ENCODE assay signal across 8 cellular contexts in the genomic region with DNA sequence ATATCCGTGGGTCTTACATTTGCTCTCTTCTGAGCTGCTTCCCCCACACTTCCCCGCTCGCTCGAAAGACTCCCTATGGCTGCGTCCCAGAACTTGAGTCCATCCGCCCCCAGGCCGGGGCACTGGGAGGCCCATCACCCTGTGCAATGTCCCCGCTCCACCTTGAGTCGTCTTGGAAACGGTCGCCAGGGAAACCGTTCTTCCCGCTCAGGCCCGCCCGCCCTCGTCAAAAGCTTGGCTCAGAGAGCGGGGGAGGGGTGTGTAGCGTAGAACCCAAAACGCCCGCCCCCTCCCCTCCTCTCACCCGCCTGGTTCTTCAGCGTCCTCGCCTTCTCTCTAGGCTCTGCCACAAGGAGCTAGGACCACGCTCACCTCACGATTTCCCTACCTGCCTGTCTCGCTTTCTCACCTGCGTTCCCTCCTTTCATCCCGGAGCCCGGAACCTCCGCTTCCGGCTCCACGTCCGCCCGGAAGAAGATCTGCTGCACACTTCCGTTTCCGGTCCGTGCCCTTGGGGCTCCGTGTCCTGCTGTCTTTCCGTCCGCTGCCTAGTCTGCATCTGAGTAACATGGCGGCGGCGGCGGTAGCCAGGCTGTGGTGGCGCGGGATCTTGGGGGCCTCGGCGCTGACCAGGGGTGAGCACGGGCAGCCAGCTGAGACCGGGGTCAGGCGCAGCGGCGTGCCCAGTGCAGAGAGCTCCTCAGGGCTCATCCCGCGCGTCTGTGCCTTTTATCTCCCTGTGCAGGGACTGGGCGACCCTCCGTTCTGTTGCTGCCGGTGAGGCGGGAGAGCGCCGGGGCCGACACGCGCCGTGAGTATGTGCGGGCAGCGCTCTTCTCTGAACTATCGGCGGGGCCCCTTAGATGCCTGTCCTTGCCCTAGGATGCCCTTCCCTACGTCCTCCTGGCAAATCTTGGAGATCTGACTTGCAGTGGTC. TPM values are rescaled to one million over a fixed set of nuclear protein-coding genes. Genes with fewer than 3 reads are reported as not detected.
DNase-seq lines count a peak whose midpoint lies in the region; ATAC-seq and TF ChIP-seq lines count a peak whose summit lies in the region.

A gene (minus strand): TSS at position 447 of the 937 bp plus-strand sequence. CDS start 19 bp downstream, at position 428.
A gene (plus strand): TSS at position 551 of the 937 bp plus-strand sequence. CDS start 18 bp downstream, at position 569.

- H3K27me3 ChIP-seq in spleen (replicated peaks in 1 of 7) = no peaks in the 10 kb centered on the region

- no peaks in the 10 kb centered on the region for H3K9me3 ChIP-seq in spleen

- H3K27me3 Mint-ChIP-seq in WTC11 (ENCODE audit: low read depth) = no peaks in the 10 kb centered on the region; the same call in 1 of the 2 replicates

- no peaks in the 10 kb centered on the region for H3K9me3 Mint-ChIP-seq in WTC11

- H3K36me3 Mint-ChIP-seq in WTC11 = peaks cover 55% of the 10 kb centered on the region

- H3K27ac ChIP-seq in spleen = peak within 1 kb of the TSS; percentile 79 to 94 (median 90)

- H3K27ac Mint-ChIP-seq in WTC11 = peak within 1 kb of the TSS; percentile 99

- H3K36me3 ChIP-seq in spleen = peaks cover 7 to 77% (median 61%) of the 10 kb centered on the region in 6 donors

- CTCF ChIA-PET in WTC11 (lab: Charles Lee) = interaction anchor here (1.3 kb wide), 1 partner anchor 25 kb away, joined by 9 read pairs; no protein-coding TSS in a partner anchor

- peaks cover 18% of the 10 kb centered on the region for H3K4me1 Mint-ChIP-seq in WTC11

- 0 to 1% (median 1%) methylated on average over 47 to 71 of the region's 71 CpGs for WGBS in spleen, 5 donors

- POLR2A ChIA-PET in WTC11 (lab: Charles Lee) = interaction anchor here (1.7 kb wide), 1 partner anchor 14 kb away, joined by 4 read pairs; a partner anchor contains a TSS

- H3K4me3 Mint-ChIP-seq in WTC11 = peak within 1 kb of the TSS; percentile 93

- DNase-seq in AG08396 (ENCODE audit: low spot score) (peak; percentile 92), NCI-H226 (peak; percentile 74), WTC11 (ENCODE audit: low spot score) (peak; percentile 91), cardiac fibroblast (ENCODE audit: low read depth in 2 of 2) (peak; percentile 92 to 93), inferior parietal cortex (ENCODE audit: extremely low spot score) (peak; percentile 96), spleen (peak; percentile 95)

- TF ChIP-seq CTCF in WTC11 (IDR thresholded peaks at IDR 0.05) = no peak
- TF ChIP-seq CTCF in cardiac fibroblast (IDR thresholded peaks at IDR 0.05; ENCODE audit: low read depth, low read length) = no peak
- peak in 2 of 11 experiments; percentile 17 to 21 for TF ChIP-seq CTCF in spleen (IDR thresholded peaks at IDR 0.05 in 8 of 11, conservative IDR thresholded peaks at IDR 0.05 in 3 of 11)

- intact Hi-C loops in spleen (cut with DNase I; ENCODE audit: low total_unique reads) = no loop called here

- peaks cover 19 to 64% (median 41%) of the 10 kb centered on the region in 6 donors for H3K4me1 ChIP-seq in spleen

- TF ChIP-seq POLR2A in spleen (IDR thresholded peaks at IDR 0.05) = peak in 1 of 3 donors; percentile 74

- peak within 1 kb of the TSS; percentile 96 to 99 for H3K4me3 ChIP-seq in cardiac fibroblast (replicated peaks in 1 of 2; ENCODE audit: low read depth in 2 of 2, low read length in 2 of 2)
- peak within 1 kb of the TSS; percentile 82 to 98 (median 94) for H3K4me3 ChIP-seq in spleen

- peak; percentile 89 for ATAC-seq in GM19023 (IDR thresholded peaks at IDR 0.05; ENCODE audit: unreplicated experiment)
- peak; percentile 90 for ATAC-seq in HG03196 (IDR thresholded peaks at IDR 0.05; ENCODE audit: unreplicated experiment)
- ATAC-seq in WTC11 = peak; percentile 93

TF ChIP-seq in WTC11, 78 proteins besides CTCF, POLR2A, EP300 and RAD21 (continues in another document):
- TF ChIP-seq, protein P1, sequence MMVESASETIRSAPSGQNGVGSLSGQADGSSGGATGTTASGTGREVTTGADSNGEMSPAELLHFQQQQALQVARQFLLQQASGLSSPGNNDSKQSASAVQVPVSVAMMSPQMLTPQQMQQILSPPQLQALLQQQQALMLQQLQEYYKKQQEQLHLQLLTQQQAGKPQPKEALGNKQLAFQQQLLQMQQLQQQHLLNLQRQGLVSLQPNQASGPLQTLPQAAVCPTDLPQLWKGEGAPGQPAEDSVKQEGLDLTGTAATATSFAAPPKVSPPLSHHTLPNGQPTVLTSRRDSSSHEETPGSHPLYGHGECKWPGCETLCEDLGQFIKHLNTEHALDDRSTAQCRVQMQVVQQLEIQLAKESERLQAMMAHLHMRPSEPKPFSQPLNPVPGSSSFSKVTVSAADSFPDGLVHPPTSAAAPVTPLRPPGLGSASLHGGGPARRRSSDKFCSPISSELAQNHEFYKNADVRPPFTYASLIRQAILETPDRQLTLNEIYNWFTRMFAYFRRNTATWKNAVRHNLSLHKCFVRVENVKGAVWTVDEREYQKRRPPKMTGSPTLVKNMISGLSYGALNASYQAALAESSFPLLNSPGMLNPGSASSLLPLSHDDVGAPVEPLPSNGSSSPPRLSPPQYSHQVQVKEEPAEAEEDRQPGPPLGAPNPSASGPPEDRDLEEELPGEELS (CRISPR knock-in tag; IDR thresholded peaks at IDR 0.05) = peak; percentile 76
- TF ChIP-seq OVOL2 (CRISPR knock-in tag; IDR thresholded peaks at IDR 0.05; ENCODE audit: borderline replicate concordance) (no peak; the same call in 1 of the 2 replicates), GABPB1 (CRISPR knock-in tag; IDR thresholded peaks at IDR 0.05) (peak; percentile 97), ZNF423 (CRISPR knock-in tag; IDR thresholded peaks at IDR 0.05) (no peak), SOX15 (CRISPR knock-in tag; IDR thresholded peaks at IDR 0.05) (no peak), CREB1 (CRISPR knock-in tag; IDR thresholded peaks at IDR 0.05) (peak; percentile 79; the same call in 1 of the 2 replicates), CBFB (CRISPR knock-in tag; IDR thresholded peaks at IDR 0.05; ENCODE audit: low read depth) (peak; percentile 79; the same call in 1 of the 2 replicates), SMAD3 (CRISPR knock-in tag; IDR thresholded peaks at IDR 0.05; ENCODE audit: borderline replicate concordance) (peak; percentile 56), EMX1 (CRISPR knock-in tag; IDR thresholded peaks at IDR 0.05) (peak; percentile 81; the same call in 1 of the 2 replicates), RORB (CRISPR knock-in tag; IDR thresholded peaks at IDR 0.05) (no peak), FOXK1 (CRISPR knock-in tag; IDR thresholded peaks at IDR 0.05) (peak; percentile 97)
- TF ChIP-seq, protein P2, sequence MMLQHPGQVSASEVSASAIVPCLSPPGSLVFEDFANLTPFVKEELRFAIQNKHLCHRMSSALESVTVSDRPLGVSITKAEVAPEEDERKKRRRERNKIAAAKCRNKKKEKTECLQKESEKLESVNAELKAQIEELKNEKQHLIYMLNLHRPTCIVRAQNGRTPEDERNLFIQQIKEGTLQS (CRISPR knock-in tag; conservative IDR thresholded peaks at IDR 0.05) = no peak
- TF ChIP-seq, protein P3, sequence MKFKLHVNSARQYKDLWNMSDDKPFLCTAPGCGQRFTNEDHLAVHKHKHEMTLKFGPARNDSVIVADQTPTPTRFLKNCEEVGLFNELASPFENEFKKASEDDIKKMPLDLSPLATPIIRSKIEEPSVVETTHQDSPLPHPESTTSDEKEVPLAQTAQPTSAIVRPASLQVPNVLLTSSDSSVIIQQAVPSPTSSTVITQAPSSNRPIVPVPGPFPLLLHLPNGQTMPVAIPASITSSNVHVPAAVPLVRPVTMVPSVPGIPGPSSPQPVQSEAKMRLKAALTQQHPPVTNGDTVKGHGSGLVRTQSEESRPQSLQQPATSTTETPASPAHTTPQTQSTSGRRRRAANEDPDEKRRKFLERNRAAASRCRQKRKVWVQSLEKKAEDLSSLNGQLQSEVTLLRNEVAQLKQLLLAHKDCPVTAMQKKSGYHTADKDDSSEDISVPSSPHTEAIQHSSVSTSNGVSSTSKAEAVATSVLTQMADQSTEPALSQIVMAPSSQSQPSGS (CRISPR knock-in tag; IDR thresholded peaks at IDR 0.05; ENCODE audit: borderline replicate concordance, low read depth) = no peak
- TF ChIP-seq, protein P4, sequence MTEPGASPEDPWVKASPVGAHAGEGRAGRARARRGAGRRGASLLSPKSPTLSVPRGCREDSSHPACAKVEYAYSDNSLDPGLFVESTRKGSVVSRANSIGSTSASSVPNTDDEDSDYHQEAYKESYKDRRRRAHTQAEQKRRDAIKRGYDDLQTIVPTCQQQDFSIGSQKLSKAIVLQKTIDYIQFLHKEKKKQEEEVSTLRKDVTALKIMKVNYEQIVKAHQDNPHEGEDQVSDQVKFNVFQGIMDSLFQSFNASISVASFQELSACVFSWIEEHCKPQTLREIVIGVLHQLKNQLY (CRISPR knock-in tag; IDR thresholded peaks at IDR 0.05) = no peak

RNA-seq across cellular contexts. Expression of the first gene that starts in this region (rescaled TPM):
- total RNA-seq in WTC11 (2021) (12.3 to 14.3 TPM (median 13.9 TPM) in 3 replicates), spleen (10 to 100 TPM; 14.3 to 22.4 (median 19.4) TPM)
- polyA plus RNA-seq in spleen = 10 to 100 TPM in 1 of 3 donors, 1 to 10 TPM in 2; 8.7 to 13.3 (median 9.7) TPM

RNA-seq across cellular contexts. Expression of the second gene that starts in this region (rescaled TPM):
- total RNA-seq in WTC11 (2021) = 111 to 140 TPM (median 125 TPM) in 3 replicates
- 10 to 100 TPM; 53.1 to 76.7 (median 68.5) TPM for total RNA-seq in spleen
- 100 to 1,000 TPM; 122 to 141 (median 137) TPM for polyA plus RNA-seq in spleen

Comparison
In these comparisons a context has a peak if more than half of its experiments do, and no peak if none do; other contexts are left out.
1. Peak in every context shown above with its lines: DNase-seq, ATAC-seq, H3K4me3 ChIP-seq and H3K27ac ChIP-seq.